ENCODE assay signal across 21 cellular contexts in genomic region chr10:12615296-12616220, GRCh38.
"Had no signal": no experiment of that assay in that cellular context is flagged by ENCODE, and none has a peak within 500 bp of the region (broad histone marks: within the 10 kb centered on the region; RNA-seq: fewer than 3 reads in every experiment).

No MANE protein-coding gene starts in this region.

- H3K9me3 ChIP-seq: adrenal gland, Peyer's patch, SJCRH30, SK-N-SH had no signal

- ATAC-seq: activated CD4-positive, CD25-positive, alpha-beta regulatory T cell treated with anti-CD3 and anti-CD28 coated beads, Interleukin-2, amount 50 U/mL, for 24 hours; activated CD8-positive, alpha-beta T cell treated with anti-CD3 and anti-CD28 coated beads for 36 hours; activated T-cell treated with anti-CD3 and anti-CD28 coated beads, Interleukin-2, amount 50 U/mL, for 72 hours had no signal

- H3K4me1 ChIP-seq: adrenal gland, Peyer's patch, SJCRH30 had no signal

- H3K9me2 ChIP-seq: SK-N-SH had no signal

- H3K4me3 ChIP-seq: adrenal gland, Peyer's patch, SJCRH30 had no signal

- H3K27ac ChIP-seq: adrenal gland, Peyer's patch, RWPE1, SJCRH30 had no signal

- H3K4me2 ChIP-seq: SK-N-SH had no signal

- H3K9ac ChIP-seq: SK-N-SH had no signal

- DNase-seq: activated CD4-positive, alpha-beta T cell treated with anti-CD3 and anti-CD28 coated beads for 4 hours; activated CD8-positive, alpha-beta memory T cell treated with anti-CD3 and anti-CD28 coated beads, Interleukin-2, amount 50 U/mL, for 4 hours; activated CD8-positive, alpha-beta T cell treated with anti-CD3 and anti-CD28 coated beads for 36 hours; activated gamma-delta T cell treated with Interleukin-2 at 50 U/mL for 16 hours; activated naive CD4-positive, alpha-beta T cell treated with anti-CD3 and anti-CD28 coated beads, Interleukin-2, amount 10 ng/mL, durations not matched to agents 7 days and 5 days; activated naive CD8-positive, alpha-beta T cell treated with anti-CD3 and anti-CD28 coated beads, Interleukin-2, amount 10 ng/mL, durations not matched to agents 7 days and 5 days; activated T-cell treated with anti-CD3 and anti-CD28 coated beads, Interleukin-2, amount 50 U/mL, for 72 hours; adrenal gland; anterior cingulate cortex; caudate nucleus; NCI-H1417 treated with DMSO at 0.1 percent for 48 hours; NCI-H1694; NCI-H2029 treated with DMSO at 0.1 percent for 48 hours; NK-92 treated with Interleukin-12 subunit alpha and Interleukin-12 subunit beta, amount 100 ng/mL, for 24 hours; Peyer's patch; Right ventricle myocardium superior; SK-N-SH; T-helper 1 cell had no signal

- H3K27me3 ChIP-seq: adrenal gland, Peyer's patch, SJCRH30 had no signal

- H3K36me3 ChIP-seq: adrenal gland, Peyer's patch, SJCRH30 had no signal
